ENCODE assay signal across 1 cellular context in genomic region chr17:74805543-74805991, GRCh38.
A peak's percentile ranks its signal among the peaks of the same experiment; 100 is the strongest.
TF ChIP-seq lines count a peak whose summit lies in the region.

No MANE protein-coding gene starts in this region.

TF ChIP-seq in K562, 482 proteins besides CTCF, POLR2A, EP300 and RAD21:
- TF ChIP-seq ZNF764 (CRISPR knock-in tag; IDR thresholded peaks at IDR 0.05; ENCODE audit: low read depth) (no peak), PKNOX1 (IDR thresholded peaks at IDR 0.05) (0 out of 2 replicates have a peak, but pooled peaks have one; percentile 11), MIER1 (IDR thresholded peaks at IDR 0.05; ENCODE audit: low read depth) (no peak), CTBP1 (IDR thresholded peaks at IDR 0.05; ENCODE audit: borderline replicate concordance) (no peak)
